1 cellular context compared by ENCODE assay signal in genomic region chr4:80266902-80267380, GRCh38.
TF ChIP-seq lines count a peak whose summit lies in the region.

No MANE protein-coding gene starts in this region.

TF ChIP-seq in K562, 482 proteins besides CTCF, POLR2A, EP300 and RAD21 (continued from another document):
- TF ChIP-seq, protein P1, sequence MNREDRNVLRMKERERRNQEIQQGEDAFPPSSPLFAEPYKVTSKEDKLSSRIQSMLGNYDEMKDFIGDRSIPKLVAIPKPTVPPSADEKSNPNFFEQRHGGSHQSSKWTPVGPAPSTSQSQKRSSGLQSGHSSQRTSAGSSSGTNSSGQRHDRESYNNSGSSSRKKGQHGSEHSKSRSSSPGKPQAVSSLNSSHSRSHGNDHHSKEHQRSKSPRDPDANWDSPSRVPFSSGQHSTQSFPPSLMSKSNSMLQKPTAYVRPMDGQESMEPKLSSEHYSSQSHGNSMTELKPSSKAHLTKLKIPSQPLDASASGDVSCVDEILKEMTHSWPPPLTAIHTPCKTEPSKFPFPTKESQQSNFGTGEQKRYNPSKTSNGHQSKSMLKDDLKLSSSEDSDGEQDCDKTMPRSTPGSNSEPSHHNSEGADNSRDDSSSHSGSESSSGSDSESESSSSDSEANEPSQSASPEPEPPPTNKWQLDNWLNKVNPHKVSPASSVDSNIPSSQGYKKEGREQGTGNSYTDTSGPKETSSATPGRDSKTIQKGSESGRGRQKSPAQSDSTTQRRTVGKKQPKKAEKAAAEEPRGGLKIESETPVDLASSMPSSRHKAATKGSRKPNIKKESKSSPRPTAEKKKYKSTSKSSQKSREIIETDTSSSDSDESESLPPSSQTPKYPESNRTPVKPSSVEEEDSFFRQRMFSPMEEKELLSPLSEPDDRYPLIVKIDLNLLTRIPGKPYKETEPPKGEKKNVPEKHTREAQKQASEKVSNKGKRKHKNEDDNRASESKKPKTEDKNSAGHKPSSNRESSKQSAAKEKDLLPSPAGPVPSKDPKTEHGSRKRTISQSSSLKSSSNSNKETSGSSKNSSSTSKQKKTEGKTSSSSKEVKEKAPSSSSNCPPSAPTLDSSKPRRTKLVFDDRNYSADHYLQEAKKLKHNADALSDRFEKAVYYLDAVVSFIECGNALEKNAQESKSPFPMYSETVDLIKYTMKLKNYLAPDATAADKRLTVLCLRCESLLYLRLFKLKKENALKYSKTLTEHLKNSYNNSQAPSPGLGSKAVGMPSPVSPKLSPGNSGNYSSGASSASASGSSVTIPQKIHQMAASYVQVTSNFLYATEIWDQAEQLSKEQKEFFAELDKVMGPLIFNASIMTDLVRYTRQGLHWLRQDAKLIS (CRISPR knock-in tag; IDR thresholded peaks at IDR 0.05): no peak
- no peak for TF ChIP-seq STAT5A (IDR thresholded peaks at IDR 0.05; ENCODE audit: borderline replicate concordance, low read length)
- TF ChIP-seq MXI1 (IDR thresholded peaks at IDR 0.05; ENCODE audit: low read depth, low read length): no peak
- TF ChIP-seq SMAD2 (IDR thresholded peaks at IDR 0.05; ENCODE audit: low read depth, low read length): no peak
- no peak for TF ChIP-seq ATF2 (CRISPR knock-in tag; IDR thresholded peaks at IDR 0.05)
- no peak for TF ChIP-seq HMBOX1 (IDR thresholded peaks at IDR 0.05)
- no peak for TF ChIP-seq ZNF277 (CRISPR knock-in tag; IDR thresholded peaks at IDR 0.05; ENCODE audit: borderline replicate concordance)
- TF ChIP-seq EGR1 (conservative IDR thresholded peaks at IDR 0.05): peak; percentile 54
- no peak for TF ChIP-seq PHB2 (IDR thresholded peaks at IDR 0.05; ENCODE audit: low read depth)
- no peak for TF ChIP-seq IRF2 (CRISPR knock-in tag; IDR thresholded peaks at IDR 0.05)
- TF ChIP-seq, protein P2, sequence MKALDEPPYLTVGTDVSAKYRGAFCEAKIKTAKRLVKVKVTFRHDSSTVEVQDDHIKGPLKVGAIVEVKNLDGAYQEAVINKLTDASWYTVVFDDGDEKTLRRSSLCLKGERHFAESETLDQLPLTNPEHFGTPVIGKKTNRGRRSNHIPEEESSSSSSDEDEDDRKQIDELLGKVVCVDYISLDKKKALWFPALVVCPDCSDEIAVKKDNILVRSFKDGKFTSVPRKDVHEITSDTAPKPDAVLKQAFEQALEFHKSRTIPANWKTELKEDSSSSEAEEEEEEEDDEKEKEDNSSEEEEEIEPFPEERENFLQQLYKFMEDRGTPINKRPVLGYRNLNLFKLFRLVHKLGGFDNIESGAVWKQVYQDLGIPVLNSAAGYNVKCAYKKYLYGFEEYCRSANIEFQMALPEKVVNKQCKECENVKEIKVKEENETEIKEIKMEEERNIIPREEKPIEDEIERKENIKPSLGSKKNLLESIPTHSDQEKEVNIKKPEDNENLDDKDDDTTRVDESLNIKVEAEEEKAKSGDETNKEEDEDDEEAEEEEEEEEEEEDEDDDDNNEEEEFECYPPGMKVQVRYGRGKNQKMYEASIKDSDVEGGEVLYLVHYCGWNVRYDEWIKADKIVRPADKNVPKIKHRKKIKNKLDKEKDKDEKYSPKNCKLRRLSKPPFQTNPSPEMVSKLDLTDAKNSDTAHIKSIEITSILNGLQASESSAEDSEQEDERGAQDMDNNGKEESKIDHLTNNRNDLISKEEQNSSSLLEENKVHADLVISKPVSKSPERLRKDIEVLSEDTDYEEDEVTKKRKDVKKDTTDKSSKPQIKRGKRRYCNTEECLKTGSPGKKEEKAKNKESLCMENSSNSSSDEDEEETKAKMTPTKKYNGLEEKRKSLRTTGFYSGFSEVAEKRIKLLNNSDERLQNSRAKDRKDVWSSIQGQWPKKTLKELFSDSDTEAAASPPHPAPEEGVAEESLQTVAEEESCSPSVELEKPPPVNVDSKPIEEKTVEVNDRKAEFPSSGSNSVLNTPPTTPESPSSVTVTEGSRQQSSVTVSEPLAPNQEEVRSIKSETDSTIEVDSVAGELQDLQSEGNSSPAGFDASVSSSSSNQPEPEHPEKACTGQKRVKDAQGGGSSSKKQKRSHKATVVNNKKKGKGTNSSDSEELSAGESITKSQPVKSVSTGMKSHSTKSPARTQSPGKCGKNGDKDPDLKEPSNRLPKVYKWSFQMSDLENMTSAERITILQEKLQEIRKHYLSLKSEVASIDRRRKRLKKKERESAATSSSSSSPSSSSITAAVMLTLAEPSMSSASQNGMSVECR (CRISPR knock-in tag; IDR thresholded peaks at IDR 0.05): no peak
- no peak for TF ChIP-seq ETV5 (CRISPR knock-in tag; IDR thresholded peaks at IDR 0.05; ENCODE audit: low read depth)
- TF ChIP-seq SMC3 (conservative IDR thresholded peaks at IDR 0.05; ENCODE audit: insufficient read depth, low read depth, low read length): no peak
- peak; percentile 44; the same call in 1 of the 2 replicates for TF ChIP-seq HDAC2 (IDR thresholded peaks at IDR 0.05)
- TF ChIP-seq CHD4 (IDR thresholded peaks at IDR 0.05; ENCODE audit: insufficient read depth, insufficient replicate concordance, low read depth, low read length, poor library complexity, severe bottlenecking): no peak
- peak; percentile 75; the same call in 1 of the 2 replicates for TF ChIP-seq SPI1 (IDR thresholded peaks at IDR 0.05; ENCODE audit: borderline replicate concordance, low read depth, low read length)
- no peak for TF ChIP-seq PML (IDR thresholded peaks at IDR 0.05; ENCODE audit: low read length)
- TF ChIP-seq, protein P3, sequence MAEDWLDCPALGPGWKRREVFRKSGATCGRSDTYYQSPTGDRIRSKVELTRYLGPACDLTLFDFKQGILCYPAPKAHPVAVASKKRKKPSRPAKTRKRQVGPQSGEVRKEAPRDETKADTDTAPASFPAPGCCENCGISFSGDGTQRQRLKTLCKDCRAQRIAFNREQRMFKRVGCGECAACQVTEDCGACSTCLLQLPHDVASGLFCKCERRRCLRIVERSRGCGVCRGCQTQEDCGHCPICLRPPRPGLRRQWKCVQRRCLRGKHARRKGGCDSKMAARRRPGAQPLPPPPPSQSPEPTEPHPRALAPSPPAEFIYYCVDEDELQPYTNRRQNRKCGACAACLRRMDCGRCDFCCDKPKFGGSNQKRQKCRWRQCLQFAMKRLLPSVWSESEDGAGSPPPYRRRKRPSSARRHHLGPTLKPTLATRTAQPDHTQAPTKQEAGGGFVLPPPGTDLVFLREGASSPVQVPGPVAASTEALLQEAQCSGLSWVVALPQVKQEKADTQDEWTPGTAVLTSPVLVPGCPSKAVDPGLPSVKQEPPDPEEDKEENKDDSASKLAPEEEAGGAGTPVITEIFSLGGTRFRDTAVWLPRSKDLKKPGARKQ (CRISPR knock-in tag; IDR thresholded peaks at IDR 0.05): no peak
- TF ChIP-seq, protein P4, sequence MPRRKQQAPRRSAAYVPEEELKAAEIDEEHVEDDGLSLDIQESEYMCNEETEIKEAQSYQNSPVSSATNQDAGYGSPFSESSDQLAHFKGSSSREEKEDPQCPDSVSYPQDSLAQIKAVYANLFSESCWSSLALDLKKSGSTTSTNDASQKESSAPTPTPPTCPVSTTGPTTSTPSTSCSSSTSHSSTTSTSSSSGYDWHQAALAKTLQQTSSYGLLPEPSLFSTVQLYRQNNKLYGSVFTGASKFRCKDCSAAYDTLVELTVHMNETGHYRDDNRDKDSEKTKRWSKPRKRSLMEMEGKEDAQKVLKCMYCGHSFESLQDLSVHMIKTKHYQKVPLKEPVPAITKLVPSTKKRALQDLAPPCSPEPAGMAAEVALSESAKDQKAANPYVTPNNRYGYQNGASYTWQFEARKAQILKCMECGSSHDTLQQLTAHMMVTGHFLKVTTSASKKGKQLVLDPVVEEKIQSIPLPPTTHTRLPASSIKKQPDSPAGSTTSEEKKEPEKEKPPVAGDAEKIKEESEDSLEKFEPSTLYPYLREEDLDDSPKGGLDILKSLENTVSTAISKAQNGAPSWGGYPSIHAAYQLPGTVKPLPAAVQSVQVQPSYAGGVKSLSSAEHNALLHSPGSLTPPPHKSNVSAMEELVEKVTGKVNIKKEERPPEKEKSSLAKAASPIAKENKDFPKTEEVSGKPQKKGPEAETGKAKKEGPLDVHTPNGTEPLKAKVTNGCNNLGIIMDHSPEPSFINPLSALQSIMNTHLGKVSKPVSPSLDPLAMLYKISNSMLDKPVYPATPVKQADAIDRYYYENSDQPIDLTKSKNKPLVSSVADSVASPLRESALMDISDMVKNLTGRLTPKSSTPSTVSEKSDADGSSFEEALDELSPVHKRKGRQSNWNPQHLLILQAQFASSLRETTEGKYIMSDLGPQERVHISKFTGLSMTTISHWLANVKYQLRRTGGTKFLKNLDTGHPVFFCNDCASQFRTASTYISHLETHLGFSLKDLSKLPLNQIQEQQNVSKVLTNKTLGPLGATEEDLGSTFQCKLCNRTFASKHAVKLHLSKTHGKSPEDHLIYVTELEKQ (CRISPR knock-in tag; IDR thresholded peaks at IDR 0.05): no peak
- TF ChIP-seq MAFG (tag; conservative IDR thresholded peaks at IDR 0.05): no peak
- no peak for TF ChIP-seq SP1 (CRISPR knock-in tag; IDR thresholded peaks at IDR 0.05)
- TF ChIP-seq, protein P5, sequence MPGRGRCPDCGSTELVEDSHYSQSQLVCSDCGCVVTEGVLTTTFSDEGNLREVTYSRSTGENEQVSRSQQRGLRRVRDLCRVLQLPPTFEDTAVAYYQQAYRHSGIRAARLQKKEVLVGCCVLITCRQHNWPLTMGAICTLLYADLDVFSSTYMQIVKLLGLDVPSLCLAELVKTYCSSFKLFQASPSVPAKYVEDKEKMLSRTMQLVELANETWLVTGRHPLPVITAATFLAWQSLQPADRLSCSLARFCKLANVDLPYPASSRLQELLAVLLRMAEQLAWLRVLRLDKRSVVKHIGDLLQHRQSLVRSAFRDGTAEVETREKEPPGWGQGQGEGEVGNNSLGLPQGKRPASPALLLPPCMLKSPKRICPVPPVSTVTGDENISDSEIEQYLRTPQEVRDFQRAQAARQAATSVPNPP (IDR thresholded peaks at IDR 0.05; ENCODE audit: borderline replicate concordance, insufficient read depth, insufficient read length): no peak
- TF ChIP-seq, protein P6, sequence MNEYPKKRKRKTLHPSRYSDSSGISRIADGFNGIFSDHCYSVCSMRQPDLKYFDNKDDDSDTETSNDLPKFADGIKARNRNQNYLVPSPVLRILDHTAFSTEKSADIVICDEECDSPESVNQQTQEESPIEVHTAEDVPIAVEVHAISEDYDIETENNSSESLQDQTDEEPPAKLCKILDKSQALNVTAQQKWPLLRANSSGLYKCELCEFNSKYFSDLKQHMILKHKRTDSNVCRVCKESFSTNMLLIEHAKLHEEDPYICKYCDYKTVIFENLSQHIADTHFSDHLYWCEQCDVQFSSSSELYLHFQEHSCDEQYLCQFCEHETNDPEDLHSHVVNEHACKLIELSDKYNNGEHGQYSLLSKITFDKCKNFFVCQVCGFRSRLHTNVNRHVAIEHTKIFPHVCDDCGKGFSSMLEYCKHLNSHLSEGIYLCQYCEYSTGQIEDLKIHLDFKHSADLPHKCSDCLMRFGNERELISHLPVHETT (CRISPR knock-in tag; conservative IDR thresholded peaks at IDR 0.05 in 1 of 2, IDR thresholded peaks at IDR 0.05 in 1 of 2): no peak
- no peak for TF ChIP-seq TRIM28 (IDR thresholded peaks at IDR 0.05)
- TF ChIP-seq CTBP1 (IDR thresholded peaks at IDR 0.05; ENCODE audit: borderline replicate concordance): peak; percentile 36; the same call in 1 of the 2 replicates
- TF ChIP-seq SAFB2 (IDR thresholded peaks at IDR 0.05; ENCODE audit: borderline replicate concordance, low read depth, low read length, severe bottlenecking): no peak
- TF ChIP-seq ZNF668 (CRISPR knock-in tag; IDR thresholded peaks at IDR 0.05): no peak
- TF ChIP-seq MEF2A (IDR thresholded peaks at IDR 0.05; ENCODE audit: control insufficient read depth, low read depth, low read length): no peak
- 0 out of 2 replicates have a peak, but pooled peaks have one; percentile 24 for TF ChIP-seq ZBTB7A (IDR thresholded peaks at IDR 0.05; ENCODE audit: borderline replicate concordance, control insufficient read depth, low read depth, low read length)
- TF ChIP-seq, protein P7, sequence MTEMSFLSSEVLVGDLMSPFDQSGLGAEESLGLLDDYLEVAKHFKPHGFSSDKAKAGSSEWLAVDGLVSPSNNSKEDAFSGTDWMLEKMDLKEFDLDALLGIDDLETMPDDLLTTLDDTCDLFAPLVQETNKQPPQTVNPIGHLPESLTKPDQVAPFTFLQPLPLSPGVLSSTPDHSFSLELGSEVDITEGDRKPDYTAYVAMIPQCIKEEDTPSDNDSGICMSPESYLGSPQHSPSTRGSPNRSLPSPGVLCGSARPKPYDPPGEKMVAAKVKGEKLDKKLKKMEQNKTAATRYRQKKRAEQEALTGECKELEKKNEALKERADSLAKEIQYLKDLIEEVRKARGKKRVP (CRISPR knock-in tag; IDR thresholded peaks at IDR 0.05): no peak
- TF ChIP-seq GTF2A2 (tag; IDR thresholded peaks at IDR 0.05): no peak
- no peak for TF ChIP-seq RBM22 (IDR thresholded peaks at IDR 0.05; ENCODE audit: low read depth, low read length, poor library complexity, severe bottlenecking)
